ENCODE assay signal across 22 cellular contexts in genomic region chr11:44631831-44632230, GRCh38.
DNase-seq lines count a peak whose midpoint lies in the region; ATAC-seq and TF ChIP-seq lines count a peak whose summit lies in the region.
"Had no signal": no experiment of that assay in that cellular context is flagged by ENCODE, and none has a peak within 500 bp of the region (broad histone marks: within the 10 kb centered on the region; RNA-seq: fewer than 3 reads in every experiment).

No MANE protein-coding gene starts in this region.

- DNase-seq in AG20443 (ENCODE audit: low spot score) = peak; percentile 4
- DNase-seq in GM10248 (ENCODE audit: extremely low spot score) = peak; percentile 3
- DNase-seq in heart left ventricle = peak in 2 of 5 donors; percentile 33 to 61
- peak; percentile 17 for DNase-seq in omental fat pad (ENCODE audit: low spot score)
- no peak for DNase-seq in hippocampal formation (lab: John Stamatoyannopoulos, UW)
- no peak for DNase-seq in AML-193 (lab: John Stamatoyannopoulos, UW)
- DNase-seq: dermis blood vessel endothelial cell; DMS79; KG1; mesenchymal stem cell; MV-4-11; NCI-H187 treated with DMSO at 0.1 percent for 48 hours; NCI-H226; stimulated activated naive CD4-positive, alpha-beta T cell treated with Interleukin-2 at 50 U/mL for 16 hours; transverse colon had no signal

- CTCF ChIA-PET in GM10248 (lab: Yijun Ruan, JAX) = interaction anchor here (0.7 to 3.7 kb wide), 10 partner anchors 9 to 346 kb away, joined by 3 to 32 read pairs (median 4); no protein-coding TSS in a partner anchor

- ATAC-seq in heart left ventricle (peak in 3 of 4 donors; percentile 45 to 53 (median 51)), omental fat pad (ENCODE audit: low FRiP score) (no peak), GM19395 (IDR thresholded peaks at IDR 0.05; ENCODE audit: unreplicated experiment) (no peak)
- ATAC-seq: naive thymus-derived CD4-positive, alpha-beta T cell had no signal

- no peak for TF ChIP-seq CTCF in GM10248 (IDR thresholded peaks at IDR 0.05; ENCODE audit: control extremely low read depth, extremely low read depth, low read depth, missing control alignments)
- TF ChIP-seq CTCF in heart left ventricle (IDR thresholded peaks at IDR 0.05) = peak in 3 of 12 donors; percentile 25 to 29 (median 27)
- no peak for TF ChIP-seq CTCF in omental fat pad (IDR thresholded peaks at IDR 0.05)

- peak overlapping the region in 9 of 12 donors; percentile 20 to 70 (median 52) for H3K27ac ChIP-seq in heart left ventricle
- H3K27ac ChIP-seq: breast epithelium, parathyroid adenoma, Peyer's patch, SK-N-MC had no signal

- H3K36me3 ChIP-seq in heart left ventricle = no peaks in the 10 kb centered on the region
- H3K36me3 ChIP-seq: breast epithelium, HAP-1, Peyer's patch, transverse colon had no signal

- TF ChIP-seq POLR2A in heart left ventricle (IDR thresholded peaks at IDR 0.05) = no peak

- H3K27me3 ChIP-seq in heart left ventricle = no peaks in the 10 kb centered on the region
- H3K27me3 ChIP-seq: breast epithelium, Peyer's patch had no signal

- intact Hi-C loops in heart left ventricle (cut with DNase I) = loop anchor here in 6 of 10 donors (2.0 to 10.0 kb wide), 7 partner anchors 69 to 143 kb away; partner anchors contain the start of gene TSPAN18 (in 2 of the 6)

- POLR2A ChIA-PET in GM10248 (lab: Yijun Ruan, JAX) = no interaction called here

- H3K4me3 ChIP-seq in heart left ventricle = peak overlapping the region in 1 of 12 donors; percentile 8
- H3K4me3 ChIP-seq: breast epithelium, HAP-1, Peyer's patch, SK-N-MC, transverse colon had no signal

- 25 to 51% (median 48%) methylated on average over 4 to 6 of the region's 6 CpGs for WGBS in heart left ventricle, 4 donors

- H3K9me3 ChIP-seq in heart left ventricle = no peaks in the 10 kb centered on the region
- H3K9me3 ChIP-seq: breast epithelium, HAP-1, Peyer's patch, transverse colon had no signal

- H3K4me1 ChIP-seq in heart left ventricle = peaks cover 10 to 65% (median 45%) of the 10 kb centered on the region in 12 donors
- H3K4me1 ChIP-seq: HAP-1, parathyroid adenoma had no signal

Comparison
In these comparisons a context has a peak if more than half of its experiments do, and no peak if none do; other contexts are left out.
1. DNase-seq: peak in AG20443 (single experiment), GM10248 (single experiment) and omental fat pad (single experiment); none in hippocampal formation (0 of 2) and AML-193 (0 of 2).
2. ATAC-seq: peak in heart left ventricle (3 of 4); none in omental fat pad (single experiment) and GM19395 (single experiment).